Comparison of ENCODE assay signal across 10 cellular contexts in the genomic region with DNA sequence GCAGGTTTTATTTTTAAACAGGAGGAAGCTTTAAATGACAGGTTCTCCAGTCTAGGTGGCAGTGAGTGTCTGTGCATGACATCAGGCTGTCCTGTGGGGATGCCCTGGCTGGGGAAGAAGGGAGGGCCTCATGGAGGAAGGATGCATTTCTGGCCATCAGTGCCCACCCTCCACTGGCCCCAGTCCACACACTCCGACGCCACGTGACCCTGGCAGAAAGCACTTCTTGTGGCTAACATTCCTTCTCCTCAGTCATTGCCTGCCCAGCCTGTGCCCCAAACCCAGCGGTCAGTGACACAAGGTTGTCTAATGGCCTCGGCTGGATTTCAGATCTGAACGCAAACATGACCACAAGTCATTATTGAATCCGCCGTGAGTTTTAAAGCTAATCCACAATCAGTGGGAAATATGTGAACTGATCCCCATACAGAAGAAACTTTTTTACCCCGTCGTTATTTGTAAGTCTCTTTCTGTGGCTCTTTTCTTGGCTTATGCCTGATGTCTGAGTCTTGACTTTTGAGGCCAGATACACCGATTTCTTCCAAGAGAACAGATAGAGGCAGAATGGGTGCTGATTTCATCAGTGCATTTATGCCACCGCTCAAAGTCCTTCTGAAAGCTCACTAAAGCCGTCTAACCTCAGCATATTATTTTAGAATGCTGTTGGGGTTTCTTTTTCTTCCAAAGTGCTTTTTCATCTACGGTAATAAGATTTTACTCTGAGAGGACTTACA. TPM values are rescaled to one million over a fixed set of nuclear protein-coding genes. Genes with fewer than 3 reads are reported as not detected.
DNase-seq lines count a peak whose midpoint lies in the region; FAIRE-seq and TF ChIP-seq lines count a peak whose summit lies in the region.
"Had no signal": no experiment of that assay in that cellular context is flagged by ENCODE, and none has a peak within 500 bp of the region (broad histone marks: within the 10 kb centered on the region; RNA-seq: fewer than 3 reads in every experiment).

No MANE protein-coding gene starts in this region.

- peaks cover 0 to 8% (median 0%) of the 10 kb centered on the region in 4 donors for H3K27me3 ChIP-seq in esophagus muscularis mucosa

- peaks cover 8% of the 10 kb centered on the region for H3K27me3 Mint-ChIP-seq in T-helper 2 cell treated with Interferon-gamma antibody and Interleukin-4, amounts not matched to agents 5 μg/mL and 100 μg/mL, for 36 hours (ENCODE audit: low read depth)

- no peak overlapping the region for H3K4me3 Mint-ChIP-seq in T-helper 2 cell treated with Interferon-gamma antibody and Interleukin-4, amounts not matched to agents 5 μg/mL and 100 μg/mL, for 36 hours

- no peaks in the 10 kb centered on the region for H3K9me3 Mint-ChIP-seq in T-helper 2 cell treated with Interferon-gamma antibody and Interleukin-4, amounts not matched to agents 5 μg/mL and 100 μg/mL, for 36 hours

- intact Hi-C loops in esophagus muscularis mucosa (cut with DNase I) = no loop called here

- no peak for TF ChIP-seq EP300 in esophagus muscularis mucosa (IDR thresholded peaks at IDR 0.05)

- no peak overlapping the region for H3K27ac Mint-ChIP-seq in T-helper 2 cell treated with Interferon-gamma antibody and Interleukin-4, amounts not matched to agents 5 μg/mL and 100 μg/mL, for 36 hours

- no peaks in the 10 kb centered on the region for H3K36me3 Mint-ChIP-seq in T-helper 2 cell treated with Interferon-gamma antibody and Interleukin-4, amounts not matched to agents 5 μg/mL and 100 μg/mL, for 36 hours (ENCODE audit: low read depth)

- peak; percentile 87 for FAIRE-seq in urothelium cell line (lab: Jason Lieb, UNC)

- peaks cover 0 to 14% (median 0%) of the 10 kb centered on the region in 4 donors for H3K36me3 ChIP-seq in esophagus muscularis mucosa

- H3K4me3 ChIP-seq in esophagus muscularis mucosa = peak overlapping the region; percentile 34 to 53 (median 42)

- H3K4me1 Mint-ChIP-seq in T-helper 2 cell treated with Interferon-gamma antibody and Interleukin-4, amounts not matched to agents 5 μg/mL and 100 μg/mL, for 36 hours (ENCODE audit: low read depth) = no peaks in the 10 kb centered on the region

- DNase-seq in DMS 273 (lab: John Stamatoyannopoulos, UW; ENCODE audit: unreplicated experiment) (peak; percentile 28), DMS 273 treated with DMSO at 0.1 percent for 48 hours (lab: John Stamatoyannopoulos, UW) (no peak), esophagus muscularis mucosa (ENCODE audit: extremely low spot score) (no peak), myocyte (ENCODE audit: low read depth) (peak; percentile 34), urothelium cell line (ENCODE audit: low spot score) (no peak)
- DNase-seq in stimulated activated CD8-positive, alpha-beta memory T cell treated with anti-CD3 and anti-CD28 coated beads, Interleukin-4, amount 100 ng/mL, for 48 hours = no peak
- no peak for DNase-seq in T-helper 2 cell treated with Interferon-gamma antibody and Interleukin-4, amounts not matched to agents 5 μg/mL and 100 μg/mL, for 36 hours (ENCODE audit: low spot score)
- DNase-seq in stimulated activated naive CD4-positive, alpha-beta T cell (lab: John Stamatoyannopoulos, UW) = no peak
- DNase-seq: SIG-M5 had no signal

- TF ChIP-seq CTCF in esophagus muscularis mucosa (IDR thresholded peaks at IDR 0.05) = no peak

- 46% methylated on average over 14 of the region's 14 CpGs for WGBS in esophagus muscularis mucosa

- H3K9me3 ChIP-seq in esophagus muscularis mucosa = no peaks in the 10 kb centered on the region

- peaks cover 15 to 39% (median 36%) of the 10 kb centered on the region in 4 donors for H3K4me1 ChIP-seq in esophagus muscularis mucosa

- H3K27ac ChIP-seq in esophagus muscularis mucosa (replicated peaks in 1 of 4) = peak overlapping the region; percentile 65 to 83 (median 78)
- H3K27ac ChIP-seq: 22Rv1 had no signal

- TF ChIP-seq POLR2A in esophagus muscularis mucosa (IDR thresholded peaks at IDR 0.05; ENCODE audit: low read depth) = no peak

RNA-seq across cellular contexts. Expression of a gene that starts 17.3 kb away (rescaled TPM):
- 10 to 100 TPM; 11.3 to 18.0 (median 15.4) TPM for total RNA-seq in esophagus muscularis mucosa
- total RNA-seq in myocyte = 0.13 and 0.21 TPM in 2 replicates
- 0.09 TPM for polyA plus RNA-seq in myocyte (2012)

RNA-seq across cellular contexts. Expression of a gene that starts 22.2 kb away (rescaled TPM):
- total RNA-seq in esophagus muscularis mucosa = 100 to 1,000 TPM in 1 of 4 donors, 10 to 100 TPM in 3; 36.7 to 131 (median 59.4) TPM
- total RNA-seq in myocyte = 0.05 TPM in 1 of 2 replicates, not detected in the other
- 0.05 TPM for polyA plus RNA-seq in myocyte (2012)

Comparison
In these comparisons a context has a peak if more than half of its experiments do, and no peak if none do; other contexts are left out.
1. DNase-seq: peak in DMS 273 (single experiment) and myocyte (single experiment); none in DMS 273 treated with DMSO at 0.1 percent for 48 hours (single experiment), esophagus muscularis mucosa (single experiment), urothelium cell line (single experiment), stimulated activated CD8-positive, alpha-beta memory T cell treated with anti-CD3 and anti-CD28 coated beads, Interleukin-4, amount 100 ng/mL, for 48 hours (single experiment), T-helper 2 cell treated with Interferon-gamma antibody and Interleukin-4, amounts not matched to agents 5 μg/mL and 100 μg/mL, for 36 hours (single experiment) and stimulated activated naive CD4-positive, alpha-beta T cell (0 of 6).
2. RNA of a gene that starts 17.3 kb away (total RNA-seq): 11.3 to 18.0 TPM in esophagus muscularis mucosa; 0.13 to 0.21 TPM in myocyte; every median in the first group is over 10 times any median in the second.
3. RNA of a gene that starts 22.2 kb away (total RNA-seq): 36.7 to 131 TPM in esophagus muscularis mucosa; 0.05 TPM in myocyte; every median in the first group is over 10 times any median in the second.